9 cellular contexts compared by ENCODE assay signal in the genomic region with DNA sequence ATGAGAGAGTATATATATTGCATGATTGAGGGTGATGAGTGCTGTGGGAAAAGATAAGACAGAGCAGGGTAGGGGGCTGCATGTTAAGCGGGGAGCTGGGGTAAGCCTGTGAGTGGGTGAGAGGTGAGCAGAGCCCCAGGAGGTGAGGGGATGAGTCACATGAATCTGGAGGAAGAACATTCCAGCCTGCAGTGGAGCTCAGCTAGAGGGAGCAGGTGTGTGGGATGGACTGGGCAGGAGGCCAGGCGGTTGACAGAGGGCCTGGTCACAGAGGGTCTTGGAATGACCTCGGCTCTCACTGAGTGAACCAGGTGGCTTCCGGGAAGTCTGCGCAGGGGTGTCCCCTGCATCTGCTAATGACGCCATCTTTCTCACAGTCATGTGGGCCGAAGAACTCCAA. TPM values are rescaled to one million over a fixed set of nuclear protein-coding genes. Genes with fewer than 3 reads are reported as not detected.
DNase-seq lines count a peak whose midpoint lies in the region; ATAC-seq and TF ChIP-seq lines count a peak whose summit lies in the region.
"Had no signal": no experiment of that assay in that cellular context is flagged by ENCODE, and none has a peak within 500 bp of the region (broad histone marks: within the 10 kb centered on the region; RNA-seq: fewer than 3 reads in every experiment).

No MANE protein-coding gene starts in this region.

- H3K27ac ChIP-seq in SJCRH30 (peak overlapping the region; percentile 98), rectal smooth muscle tissue (ENCODE audit: low read depth, low read length) (peak overlapping the region; percentile 28)

- H3K36me3 ChIP-seq in SJCRH30 (peaks cover 36% of the 10 kb centered on the region), rectal smooth muscle tissue (ENCODE audit: control insufficient read depth, insufficient read depth, low read length) (peaks cover 23% of the 10 kb centered on the region)

- H3K9ac ChIP-seq in rectal smooth muscle tissue (ENCODE audit: low read length) = no peak overlapping the region

- intact Hi-C loops in left colon (cut with DNase I, micrococcal nuclease) = no loop called here

- H3K4me1 ChIP-seq in SJCRH30 (peaks cover 58% of the 10 kb centered on the region), rectal smooth muscle tissue (ENCODE audit: control insufficient read depth, insufficient read depth, low read length) (peaks cover 25% of the 10 kb centered on the region)

- ATAC-seq in left colon = no peak
- ATAC-seq in GM18858 (IDR thresholded peaks at IDR 0.05; ENCODE audit: unreplicated experiment) = no peak
- ATAC-seq in GM21423 (IDR thresholded peaks at IDR 0.05; ENCODE audit: unreplicated experiment) = no peak

- no peak overlapping the region for H3K4me3 ChIP-seq in SJCRH30
- no peak overlapping the region for H3K4me3 ChIP-seq in foreskin fibroblast (ENCODE audit: low read depth in 1 of 2, low read length in 2 of 2)
- no peak overlapping the region for H3K4me3 ChIP-seq in rectal smooth muscle tissue (ENCODE audit: low read length)

- peak; percentile 92 for DNase-seq in G401 (ENCODE audit: low spot score)
- peak; percentile 90 for DNase-seq in SJCRH30
- DNase-seq in foreskin fibroblast = peak; percentile 51 to 59
- DNase-seq in left colon = no peak
- DNase-seq in LoVo (ENCODE audit: low spot score) = no peak
- DNase-seq: NCI-H1048 had no signal

- in situ Hi-C loops in G401 (cut with HindIII; ENCODE audit: low sequenced_read_pairs) = no loop called here

- no peaks in the 10 kb centered on the region for H3K27me3 ChIP-seq in SJCRH30
- no peaks in the 10 kb centered on the region for H3K27me3 ChIP-seq in rectal smooth muscle tissue (ENCODE audit: control insufficient read depth, insufficient read depth, low read length)

- TF ChIP-seq CTCF in foreskin fibroblast (IDR thresholded peaks at IDR 0.05; ENCODE audit: low read depth, low read length) = no peak

- H3K9me3 ChIP-seq in SJCRH30 (replicated peaks) = no peaks in the 10 kb centered on the region

RNA-seq across cellular contexts. Expression of a gene that starts 44.4 kb away (rescaled TPM):
- total RNA-seq in G401 (2014; rRNA removed; shearing (Covaris generic)) = 11.4 and 21.1 TPM in 2 replicates
- 31.4 and 38.0 TPM in 2 replicates for total RNA-seq in SJCRH30 (2014; rRNA removed; shearing (Covaris generic))
- 10 to 100 TPM; 29.0 to 31.4 TPM for total RNA-seq in left colon

RNA-seq across cellular contexts. Expression of a gene that starts 47.5 kb away (rescaled TPM):
- 17.1 and 38.2 TPM in 2 replicates for total RNA-seq in G401 (2014; rRNA removed; shearing (Covaris generic))
- 32.7 and 37.4 TPM in 2 replicates for total RNA-seq in SJCRH30 (2014; rRNA removed; shearing (Covaris generic))
- total RNA-seq in left colon = 10 to 100 TPM; 65.3 to 68.3 TPM

RNA-seq across cellular contexts. Expression of a gene that starts 51.7 kb away (rescaled TPM):
- total RNA-seq in G401 (2014; rRNA removed; shearing (Covaris generic)) = 12.9 and 38.3 TPM in 2 replicates
- total RNA-seq in SJCRH30 (2014; rRNA removed; shearing (Covaris generic)) = 19.0 and 21.1 TPM in 2 replicates
- total RNA-seq in left colon = 10 to 100 TPM; 15.0 to 17.2 TPM

Comparison
In these comparisons a context has a peak if more than half of its experiments do, and no peak if none do; other contexts are left out.
1. DNase-seq: peak in G401 (single experiment), SJCRH30 (2 of 2) and foreskin fibroblast (2 of 2); none in left colon (0 of 2) and LoVo (single experiment).